In the genomic region with DNA sequence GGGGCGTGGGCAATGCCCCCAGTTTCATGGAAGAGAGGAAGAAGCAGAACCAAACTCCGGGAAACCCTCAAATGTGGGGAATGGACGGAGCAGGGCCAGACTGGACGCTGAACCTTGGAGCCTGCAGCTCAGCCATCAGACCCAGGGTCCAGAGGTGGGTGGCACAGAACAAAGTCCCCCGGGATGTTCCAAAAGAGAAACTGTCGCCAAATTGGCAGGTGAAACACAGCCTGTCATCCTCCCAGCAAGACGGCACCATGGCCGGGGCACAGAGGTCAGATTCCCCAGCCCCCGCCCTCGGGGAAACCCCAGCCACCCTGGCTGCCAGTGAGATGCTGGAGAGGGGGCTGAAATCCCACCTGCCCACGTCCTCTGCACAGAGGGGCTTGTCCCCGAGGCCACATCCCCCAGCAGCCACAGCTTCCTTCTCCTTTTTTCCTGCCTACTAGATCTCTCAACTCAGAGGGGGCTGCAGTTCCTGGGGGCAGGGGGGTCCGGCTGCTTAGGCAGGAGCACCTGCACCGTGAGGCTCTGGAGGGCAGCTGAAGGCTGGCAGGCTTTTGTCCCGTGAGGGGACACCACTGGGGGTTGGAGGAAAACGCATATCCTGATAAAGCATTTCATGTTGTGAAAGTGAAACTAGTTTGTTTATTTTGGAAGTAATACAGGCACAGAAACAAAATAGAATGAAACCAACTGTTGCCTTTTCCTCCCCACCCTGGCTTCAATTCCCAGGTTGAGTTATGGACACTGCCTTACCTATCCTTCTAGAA, we compare ENCODE assay signal across 1 cellular context.
TF ChIP-seq lines count a peak whose summit lies in the region.

No MANE protein-coding gene starts in this region.

TF ChIP-seq in K562, 482 proteins besides CTCF, POLR2A, EP300 and RAD21 (continued from another document):
- TF ChIP-seq, protein P1, sequence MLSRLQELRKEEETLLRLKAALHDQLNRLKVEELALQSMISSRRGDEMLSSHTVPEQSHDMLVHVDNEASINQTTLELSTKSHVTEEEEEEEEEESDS (CRISPR knock-in tag; IDR thresholded peaks at IDR 0.05) = no peak
- TF ChIP-seq JUND (IDR thresholded peaks at IDR 0.05; ENCODE audit: borderline replicate concordance, low read depth, low read length) = no peak
- no peak for TF ChIP-seq JUND (tag; IDR thresholded peaks at IDR 0.05; ENCODE audit: borderline replicate concordance, low read depth, low read length)
- no peak for TF ChIP-seq ZBTB2 (IDR thresholded peaks at IDR 0.05)
- TF ChIP-seq BMI1 (IDR thresholded peaks at IDR 0.05; ENCODE audit: low read length) = no peak
- no peak for TF ChIP-seq ZSCAN29 (IDR thresholded peaks at IDR 0.05)
- TF ChIP-seq DEAF1 (CRISPR knock-in tag; IDR thresholded peaks at IDR 0.05) = no peak
- no peak for TF ChIP-seq KDM4B (IDR thresholded peaks at IDR 0.05; ENCODE audit: borderline replicate concordance in 2 of 2, low read depth in 1 of 2)
- 0 out of 2 replicates have a peak, but pooled peaks have one; percentile 22 for TF ChIP-seq ETV1 (tag; conservative IDR thresholded peaks at IDR 0.05; ENCODE audit: low read depth)
- 0 out of 2 replicates have a peak, but pooled peaks have one; percentile 27 for TF ChIP-seq TAF7 (tag; IDR thresholded peaks at IDR 0.05)
- TF ChIP-seq ESRRB (CRISPR knock-in tag; IDR thresholded peaks at IDR 0.05; ENCODE audit: borderline replicate concordance) = no peak
- no peak for TF ChIP-seq CCAR2 (IDR thresholded peaks at IDR 0.05; ENCODE audit: low read depth, low read length)
- TF ChIP-seq PML (IDR thresholded peaks at IDR 0.05; ENCODE audit: low read length) = no peak
- TF ChIP-seq KDM2B (CRISPR knock-in tag; IDR thresholded peaks at IDR 0.05) = no peak
- no peak for TF ChIP-seq PYGO2 (tag; IDR thresholded peaks at IDR 0.05)
- TF ChIP-seq ESRRA (IDR thresholded peaks at IDR 0.05; ENCODE audit: borderline replicate concordance, low read depth) = 0 out of 2 replicates have a peak, but pooled peaks have one; percentile 18
- TF ChIP-seq, protein P2, sequence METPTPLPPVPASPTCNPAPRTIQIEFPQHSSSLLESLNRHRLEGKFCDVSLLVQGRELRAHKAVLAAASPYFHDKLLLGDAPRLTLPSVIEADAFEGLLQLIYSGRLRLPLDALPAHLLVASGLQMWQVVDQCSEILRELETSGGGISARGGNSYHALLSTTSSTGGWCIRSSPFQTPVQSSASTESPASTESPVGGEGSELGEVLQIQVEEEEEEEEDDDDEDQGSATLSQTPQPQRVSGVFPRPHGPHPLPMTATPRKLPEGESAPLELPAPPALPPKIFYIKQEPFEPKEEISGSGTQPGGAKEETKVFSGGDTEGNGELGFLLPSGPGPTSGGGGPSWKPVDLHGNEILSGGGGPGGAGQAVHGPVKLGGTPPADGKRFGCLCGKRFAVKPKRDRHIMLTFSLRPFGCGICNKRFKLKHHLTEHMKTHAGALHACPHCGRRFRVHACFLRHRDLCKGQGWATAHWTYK (CRISPR knock-in tag; IDR thresholded peaks at IDR 0.05) = 0 out of 2 replicates have a peak, but pooled peaks have one; percentile 26
- TF ChIP-seq RBM15 (IDR thresholded peaks at IDR 0.05; ENCODE audit: insufficient read depth, low read length) = no peak
- no peak for TF ChIP-seq HLTF (IDR thresholded peaks at IDR 0.05)
- TF ChIP-seq, protein P3, sequence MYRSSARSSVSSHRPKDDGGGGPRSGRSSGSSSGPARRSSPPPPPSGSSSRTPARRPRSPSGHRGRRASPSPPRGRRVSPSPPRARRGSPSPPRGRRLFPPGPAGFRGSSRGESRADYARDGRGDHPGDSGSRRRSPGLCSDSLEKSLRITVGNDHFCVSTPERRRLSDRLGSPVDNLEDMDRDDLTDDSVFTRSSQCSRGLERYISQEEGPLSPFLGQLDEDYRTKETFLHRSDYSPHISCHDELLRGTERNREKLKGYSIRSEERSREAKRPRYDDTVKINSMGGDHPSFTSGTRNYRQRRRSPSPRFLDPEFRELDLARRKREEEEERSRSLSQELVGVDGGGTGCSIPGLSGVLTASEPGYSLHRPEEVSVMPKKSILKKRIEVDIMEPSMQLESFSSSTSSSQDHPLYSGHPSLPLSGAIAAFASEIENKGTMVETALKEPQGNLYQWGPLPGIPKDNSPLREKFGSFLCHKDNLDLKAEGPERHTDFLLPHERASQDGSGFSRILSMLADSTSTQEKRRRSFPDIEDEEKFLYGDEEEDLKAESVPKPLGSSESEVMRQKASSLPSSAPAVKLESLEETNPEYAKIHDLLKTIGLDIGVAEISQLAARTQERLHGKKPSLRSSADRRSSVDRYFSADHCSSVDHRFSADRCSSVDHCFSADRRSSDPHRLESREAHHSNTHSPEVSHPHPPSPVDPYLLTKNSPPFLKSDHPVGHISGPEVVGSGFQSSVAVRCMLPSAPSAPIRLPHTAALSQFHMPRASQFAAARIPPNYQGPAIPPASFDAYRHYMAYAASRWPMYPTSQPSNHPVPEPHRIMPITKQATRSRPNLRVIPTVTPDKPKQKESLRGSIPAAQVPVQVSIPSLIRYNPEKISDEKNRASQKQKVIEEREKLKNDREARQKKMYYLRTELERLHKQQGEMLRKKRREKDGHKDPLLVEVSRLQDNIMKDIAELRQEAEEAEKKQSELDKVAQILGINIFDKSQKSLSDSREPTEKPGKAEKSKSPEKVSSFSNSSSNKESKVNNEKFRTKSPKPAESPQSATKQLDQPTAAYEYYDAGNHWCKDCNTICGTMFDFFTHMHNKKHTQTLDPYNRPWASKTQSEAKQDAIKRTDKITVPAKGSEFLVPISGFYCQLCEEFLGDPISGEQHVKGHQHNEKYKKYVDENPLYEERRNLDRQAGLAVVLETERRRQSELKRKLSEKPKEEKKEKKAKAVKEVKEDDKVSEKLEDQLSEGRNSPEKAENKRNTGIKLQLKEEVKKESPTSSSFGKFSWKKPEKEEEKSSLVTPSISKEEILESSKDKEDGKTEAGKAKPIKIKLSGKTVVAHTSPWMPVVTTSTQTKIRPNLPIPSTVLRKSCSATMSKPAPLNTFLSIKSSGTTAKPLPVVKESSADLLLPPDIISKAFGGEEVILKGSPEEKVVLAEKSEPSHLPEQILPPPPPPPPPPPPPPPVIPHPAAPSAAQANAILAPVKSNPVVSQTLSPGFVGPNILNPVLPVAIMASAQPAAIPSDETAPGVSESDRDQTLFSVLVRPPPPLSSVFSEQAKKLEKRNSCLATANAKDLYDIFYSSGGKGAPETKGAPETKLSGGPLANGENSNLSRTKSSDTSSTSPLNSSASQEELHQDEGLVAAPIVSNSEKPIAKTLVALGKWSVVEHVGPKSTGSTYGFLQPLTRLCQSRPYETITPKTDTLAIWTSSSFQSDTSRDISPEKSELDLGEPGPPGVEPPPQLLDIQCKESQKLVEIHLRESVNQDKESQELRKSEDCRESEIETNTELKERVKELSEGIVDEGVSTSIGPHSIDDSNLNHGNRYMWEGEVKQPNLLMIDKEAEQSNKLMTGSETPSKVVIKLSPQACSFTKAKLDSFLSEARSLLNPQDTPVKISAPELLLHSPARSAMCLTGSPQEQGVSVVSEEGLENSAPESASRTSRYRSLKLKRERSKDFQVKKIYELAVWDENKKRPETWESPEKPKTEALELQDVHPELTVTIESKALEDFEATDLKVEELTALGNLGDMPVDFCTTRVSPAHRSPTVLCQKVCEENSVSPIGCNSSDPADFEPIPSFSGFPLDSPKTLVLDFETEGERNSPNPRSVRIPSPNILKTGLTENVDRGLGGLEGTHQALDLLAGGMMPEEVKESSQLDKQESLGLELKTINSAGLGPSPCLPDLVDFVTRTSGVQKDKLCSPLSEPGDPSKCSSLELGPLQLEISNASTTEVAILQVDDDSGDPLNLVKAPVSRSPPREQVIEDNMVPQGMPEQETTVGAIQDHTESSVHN (IDR thresholded peaks at IDR 0.05; ENCODE audit: borderline replicate concordance in 1 of 2, low read depth in 1 of 2) = peak in 1 of 2 experiments; percentile 53; a peak in 1 of 4 replicates
